Comparison of ENCODE assay signal across 13 cellular contexts in genomic region chr1:180116964-180117763, GRCh38. TPM values are rescaled to one million over a fixed set of nuclear protein-coding genes. Genes with fewer than 3 reads are reported as not detected.
DNase-seq lines count a peak whose midpoint lies in the region; ATAC-seq and TF ChIP-seq lines count a peak whose summit lies in the region.
"Had no signal": no experiment of that assay in that cellular context is flagged by ENCODE, and none has a peak within 500 bp of the region (broad histone marks: within the 10 kb centered on the region; RNA-seq: fewer than 3 reads in every experiment).

No MANE protein-coding gene starts in this region.

- H3K27me3 ChIP-seq in DND-41 (ENCODE audit: insufficient read depth, low read length, poor library complexity), result no peaks in the 10 kb centered on the region
- H3K27me3 ChIP-seq in lung (ENCODE audit: control insufficient read depth, insufficient read depth), result no peaks in the 10 kb centered on the region
- H3K27me3 ChIP-seq: esophagus muscularis mucosa had no signal

- H3K9ac ChIP-seq in DND-41 (ENCODE audit: low read depth, low read length), result no peak overlapping the region

- H3K27ac ChIP-seq in DND-41 (ENCODE audit: low read length) (no peak overlapping the region), lung (ENCODE audit: low read depth in 1 of 2, low read length in 1 of 2) (no peak overlapping the region)

- H3K36me3 ChIP-seq in DND-41 (ENCODE audit: insufficient read depth, low read length), result peaks cover 16% of the 10 kb centered on the region
- peaks cover 3 to 8% of the 10 kb centered on the region in 2 donors for H3K36me3 ChIP-seq in lung (ENCODE audit: control insufficient read depth in 2 of 2, insufficient read depth in 2 of 2, low read length in 2 of 2)

- WGBS in lung, 2 donors, result 52 to 62% methylated on average over 14 of the region's 14 CpGs

- TF ChIP-seq CTCF in DND-41 (IDR thresholded peaks at IDR 0.05; ENCODE audit: borderline replicate concordance, extremely low read depth, low read length, poor library complexity, severe bottlenecking) (no peak), lung (IDR thresholded peaks at IDR 0.05; ENCODE audit: control extremely low read depth, extremely low read depth) (no peak)

- H3K4me2 ChIP-seq in DND-41 (ENCODE audit: insufficient read depth, low read length), result no peak overlapping the region

- H2AFZ ChIP-seq in DND-41 (ENCODE audit: low read depth, low read length), result no peak overlapping the region

- DNase-seq in DND-41, result no peak
- peak; percentile 49 for DNase-seq in NOMO-1 treated with DMSO at 0.1 percent for 48 hours (lab: John Stamatoyannopoulos, UW; ENCODE audit: unreplicated experiment)
- peak; percentile 30 to 61 for DNase-seq in erythroblast (lab: John Stamatoyannopoulos, UW)
- no peak for DNase-seq in lung (ENCODE audit: low spot score)
- DNase-seq in central memory CD4-positive, alpha-beta T cell, result no peak
- DNase-seq in NCI-H1105 treated with DMSO at 0.1 percent for 48 hours (lab: John Stamatoyannopoulos, UW), result no peak
- DNase-seq in SHP77 treated with DMSO at 0.1 percent for 48 hours (lab: John Stamatoyannopoulos, UW), result no peak
- DNase-seq in H4 (ENCODE audit: low spot score), result no peak
- DNase-seq: CD4-positive, alpha-beta memory T cell; midbrain; NCI-H446 treated with DMSO at 0.1 percent for 48 hours; T-helper 9 cell had no signal

- no peaks in the 10 kb centered on the region for H3K79me2 ChIP-seq in DND-41 (ENCODE audit: insufficient read depth, low read length)

- H3K9me3 ChIP-seq in DND-41 (ENCODE audit: insufficient read depth, low read length, severe bottlenecking) (no peaks in the 10 kb centered on the region), lung (ENCODE audit: control insufficient read depth in 2 of 2, insufficient read depth in 1 of 2, low read length in 1 of 2) (no peaks in the 10 kb centered on the region)
- H3K9me3 ChIP-seq: esophagus muscularis mucosa had no signal

- H3K4me3 ChIP-seq in DND-41 (ENCODE audit: low read depth in 1 of 2, low read length in 2 of 2), result no peak overlapping the region
- no peak overlapping the region for H3K4me3 ChIP-seq in lung
- H3K4me3 ChIP-seq: esophagus muscularis mucosa had no signal

- ATAC-seq in DND-41 (ENCODE audit: insufficient read depth, low read depth) (0 out of 3 replicates have a peak, but pooled peaks have one; percentile 24), lung (ENCODE audit: insufficient read depth, low FRiP score) (peak; percentile 48)

- H3K4me1 ChIP-seq in DND-41 (ENCODE audit: insufficient read depth, low read length), result no peaks in the 10 kb centered on the region
- H3K4me1 ChIP-seq in lung (ENCODE audit: control insufficient read depth in 2 of 2, insufficient read depth in 2 of 2, low read length in 2 of 2), result peaks cover 0 to 7% of the 10 kb centered on the region in 2 donors

- no peak for TF ChIP-seq POLR2A in erythroblast (IDR thresholded peaks at IDR 0.05; ENCODE audit: low read length)

- H4K20me1 ChIP-seq in DND-41 (ENCODE audit: insufficient read depth, low read length), result no peaks in the 10 kb centered on the region

RNA-seq across cellular contexts. Expression of gene QSOX1, which starts 37.5 kb away (rescaled TPM):
- total RNA-seq in lung, result 100 to 1,000 TPM; 170 to 537 TPM
- 100 to 1,000 TPM; 244 to 268 TPM for polyA plus RNA-seq in lung
- 83.8 and 92.7 TPM in 2 replicates for total RNA-seq in H4 (2014; rRNA removed; shearing (Covaris generic))

Comparison
In these comparisons a context has a peak if more than half of its experiments do, and no peak if none do; other contexts are left out.
1. DNase-seq: peak in NOMO-1 treated with DMSO at 0.1 percent for 48 hours (single experiment) and erythroblast (2 of 2); none in DND-41 (single experiment), lung (single experiment), central memory CD4-positive, alpha-beta T cell (single experiment), NCI-H1105 treated with DMSO at 0.1 percent for 48 hours (single experiment), SHP77 treated with DMSO at 0.1 percent for 48 hours (single experiment) and H4 (single experiment).